Comparison of ENCODE assay signal across 8 cellular contexts in genomic region chr19:43532962-43533545, GRCh38. TPM values are rescaled to one million over a fixed set of nuclear protein-coding genes. Genes with fewer than 3 reads are reported as not detected.
DNase-seq lines count a peak whose midpoint lies in the region; ATAC-seq, FAIRE-seq and TF ChIP-seq lines count a peak whose summit lies in the region.

A gene with protein sequence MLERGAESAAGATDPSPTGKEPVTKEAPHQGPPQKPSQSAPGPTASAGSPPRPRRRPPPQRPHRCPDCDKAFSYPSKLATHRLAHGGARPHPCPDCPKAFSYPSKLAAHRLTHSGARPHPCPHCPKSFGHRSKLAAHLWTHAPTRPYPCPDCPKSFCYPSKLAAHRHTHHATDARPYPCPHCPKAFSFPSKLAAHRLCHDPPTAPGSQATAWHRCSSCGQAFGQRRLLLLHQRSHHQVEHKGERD (plus strand): TSS chr19:43533188. CDS start chr19:43534423, 1,235 bp downstream.

- H3K27me3 Mint-ChIP-seq in T-helper 1 cell treated with Interleukin-12 subunit alpha and Interleukin-12 subunit beta and Interleukin-4 antibody, amounts not matched to agents 30 μg/mL and 1 μg/mL, for 36 hours (ENCODE audit: low read depth) = no peaks in the 10 kb centered on the region

- peaks cover 5% of the 10 kb centered on the region for H3K36me3 Mint-ChIP-seq in T-helper 1 cell treated with Interleukin-12 subunit alpha and Interleukin-12 subunit beta and Interleukin-4 antibody, amounts not matched to agents 30 μg/mL and 1 μg/mL, for 36 hours (ENCODE audit: low read depth)

- WGBS in right cardiac atrium = under 1% methylated on average over 47 of the region's 47 CpGs

- ATAC-seq in HG02798 (IDR thresholded peaks at IDR 0.05; ENCODE audit: poor library complexity, unreplicated experiment) = peak; percentile 71
- peak; percentile 80 to 81 for ATAC-seq in right cardiac atrium

- no peaks in the 10 kb centered on the region for H3K9me3 Mint-ChIP-seq in T-helper 1 cell treated with Interleukin-12 subunit alpha and Interleukin-12 subunit beta and Interleukin-4 antibody, amounts not matched to agents 30 μg/mL and 1 μg/mL, for 36 hours

- TF ChIP-seq POLR2A in GM12891 (IDR thresholded peaks at IDR 0.05; ENCODE audit: low read depth, low read length) (no peak), vagina (IDR thresholded peaks at IDR 0.05) (no peak)

- TF ChIP-seq CTCF in vagina (IDR thresholded peaks at IDR 0.05) = no peak

- H3K4me3 ChIP-seq in right cardiac atrium (ENCODE audit: low read length) (peak within 1 kb of the TSS; percentile 22), vagina (peak within 1 kb of the TSS; percentile 58 to 61)

- peak; percentile 82 for DNase-seq in GM12891 (ENCODE audit: insufficient read length, low spot score)
- peak; percentile 86 for DNase-seq in NCI-H1436 (lab: John Stamatoyannopoulos, UW)
- DNase-seq in right cardiac atrium = peak; percentile 90 to 97 (median 96)
- DNase-seq in putamen (ENCODE audit: low spot score) = peak; percentile 96
- peak in 1 of 2 donors; percentile 93 for DNase-seq in vagina (ENCODE audit: extremely low spot score in 2 of 2)

- peak; percentile 99 for FAIRE-seq in GM12891 (lab: Jason Lieb, UNC)

- no peaks in the 10 kb centered on the region for H3K9me3 ChIP-seq in right cardiac atrium (ENCODE audit: control insufficient read depth, low read length)
- H3K9me3 ChIP-seq in vagina = no peaks in the 10 kb centered on the region

- intact Hi-C loops in right cardiac atrium (cut with DNase I) = no loop called here
- intact Hi-C loops in vagina (cut with DNase I) = no loop called here

- H3K27ac ChIP-seq in angular gyrus (ENCODE audit: low read depth, low read length) = peak within 1 kb of the TSS; percentile 98
- H3K27ac ChIP-seq in right cardiac atrium (ENCODE audit: low read length) = peak within 1 kb of the TSS; percentile 75
- H3K27ac ChIP-seq in vagina = peak within 1 kb of the TSS; percentile 96

- H3K4me1 Mint-ChIP-seq in T-helper 1 cell treated with Interleukin-12 subunit alpha and Interleukin-12 subunit beta and Interleukin-4 antibody, amounts not matched to agents 30 μg/mL and 1 μg/mL, for 36 hours (ENCODE audit: low read depth) = peaks cover 16% of the 10 kb centered on the region

- H3K27ac Mint-ChIP-seq in T-helper 1 cell treated with Interleukin-12 subunit alpha and Interleukin-12 subunit beta and Interleukin-4 antibody, amounts not matched to agents 30 μg/mL and 1 μg/mL, for 36 hours = peak within 1 kb of the TSS; percentile 96

- H3K4me3 Mint-ChIP-seq in T-helper 1 cell treated with Interleukin-12 subunit alpha and Interleukin-12 subunit beta and Interleukin-4 antibody, amounts not matched to agents 30 μg/mL and 1 μg/mL, for 36 hours = peak within 1 kb of the TSS; percentile 93

- no peaks in the 10 kb centered on the region for H3K27me3 ChIP-seq in right cardiac atrium (ENCODE audit: control insufficient read depth, insufficient read depth)
- no peaks in the 10 kb centered on the region for H3K27me3 ChIP-seq in vagina

- H3K36me3 ChIP-seq in vagina = no peaks in the 10 kb centered on the region

- H3K4me1 ChIP-seq in right cardiac atrium (ENCODE audit: control insufficient read depth, insufficient read depth, low read length) = no peaks in the 10 kb centered on the region
- H3K4me1 ChIP-seq in vagina = peaks cover 34% of the 10 kb centered on the region

TF ChIP-seq in GM12891, 5 proteins besides CTCF, POLR2A, EP300 and RAD21:
- TF ChIP-seq SPI1 (IDR thresholded peaks at IDR 0.05; ENCODE audit: low read depth, low read length) (no peak), POLR2AphosphoS5 (IDR thresholded peaks at IDR 0.05; ENCODE audit: low read depth, low read length) (0 out of 2 replicates have a peak, but pooled peaks have one; percentile 19), TAF1 (IDR thresholded peaks at IDR 0.05; ENCODE audit: low read depth, low read length) (no peak), POU2F2 (IDR thresholded peaks at IDR 0.05; ENCODE audit: low read depth, low read length) (no peak), PAX5 (IDR thresholded peaks at IDR 0.05; ENCODE audit: insufficient read depth, low read length, severe bottlenecking) (no peak)

RNA-seq across cellular contexts. Expression of the gene that starts here (rescaled TPM):
- polyA plus RNA-seq in GM12891 (2012; ENCODE audit: low read depth, missing spikeins) = 1.8 TPM
- total RNA-seq in right cardiac atrium (1 to 10 TPM; 1.4 to 3.2 (median 2.4) TPM), vagina (2.9 TPM)
- 0.97 TPM for polyA plus RNA-seq in right cardiac atrium
